ENCODE assay signal across 20 cellular contexts in the genomic region with DNA sequence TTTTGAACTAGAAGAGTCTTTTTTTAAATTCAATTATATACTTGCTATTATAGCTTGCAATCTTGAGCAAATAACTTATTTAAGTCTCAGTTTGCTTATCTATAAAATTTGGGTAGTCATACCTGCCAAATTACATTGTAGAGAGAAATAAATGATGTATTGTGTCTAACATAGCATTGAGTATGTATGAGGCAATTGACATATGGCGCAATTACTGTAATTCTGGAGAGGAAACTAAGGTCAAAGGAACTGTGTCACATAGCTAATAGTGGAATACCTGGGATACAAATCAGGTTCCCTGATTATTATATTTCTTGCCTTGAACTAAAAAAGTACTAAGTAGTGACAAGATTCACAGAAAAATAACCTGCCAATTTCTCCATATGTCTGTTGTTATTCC.
DNase-seq lines count a peak whose midpoint lies in the region; ATAC-seq, FAIRE-seq and TF ChIP-seq lines count a peak whose summit lies in the region.
"Had no signal": no experiment of that assay in that cellular context is flagged by ENCODE, and none has a peak within 500 bp of the region (broad histone marks: within the 10 kb centered on the region; RNA-seq: fewer than 3 reads in every experiment).

No MANE protein-coding gene starts in this region.

- peaks cover 11% of the 10 kb centered on the region; the same call in 2 of the 3 replicates for H3K4me1 ChIP-seq in A549
- H3K4me1 ChIP-seq: Caco-2, HAP-1 had no signal

- 100% methylated on average over 1 of the region's 1 CpG for WGBS in A549 (ENCODE audit: missing lambda C conversion rate)

- POLR2A ChIA-PET in A549 (lab: Yijun Ruan, JAX) = no interaction called here

- CTCF ChIA-PET in A549 (lab: Yijun Ruan, JAX) = no interaction called here

- H3K4me3 ChIP-seq in A549 (no peak overlapping the region), epithelial cell of esophagus (ENCODE audit: low read length) (no peak overlapping the region)
- H3K4me3 ChIP-seq: BLaER1, HAP-1 had no signal

- FAIRE-seq in A549 (lab: Jason Lieb, UNC) = no peak
- FAIRE-seq: GM12891, GM18507, H54 had no signal

- no peak for ATAC-seq in A549
- ATAC-seq: CD8-positive, alpha-beta T cell had no signal

- no peak for TF ChIP-seq EP300 in A549 (IDR thresholded peaks at IDR 0.05)

- peak; percentile 38 for DNase-seq in NCI-H446 treated with DMSO at 0.1 percent for 48 hours (lab: John Stamatoyannopoulos, UW)
- DNase-seq in NCI-H446 (lab: John Stamatoyannopoulos, UW) = no peak
- no peak for DNase-seq in A549 (ENCODE audit: low read depth in 1 of 2, low spot score in 1 of 2)
- peak; percentile 10 for DNase-seq in HCEC 1CT
- peak; percentile 5 for DNase-seq in epithelial cell of esophagus (ENCODE audit: low read depth)
- no peak for DNase-seq in stimulated activated CD4-positive, alpha-beta T cell treated with anti-CD3 and anti-CD28 coated beads, Interleukin-4, amount 100 ng/mL, for 1 hour
- DNase-seq in stimulated activated CD4-positive, alpha-beta T cell treated with anti-CD3 and anti-CD28 coated beads, Interleukin-15, amount 100 ng/mL, for 24 hours = no peak
- DNase-seq: Caco-2; CD4-positive, CD25-positive, alpha-beta regulatory T cell; CD8-positive, alpha-beta T cell; DMS53; DMS79 treated with DMSO at 0.1 percent for 48 hours; GF-D8; GOT3 had no signal

- H3K9me3 ChIP-seq in A549 = no peaks in the 10 kb centered on the region
- H3K9me3 ChIP-seq: BLaER1, Caco-2, HAP-1 had no signal

- TF ChIP-seq RAD21 in A549 (conservative IDR thresholded peaks at IDR 0.05 in 1 of 2, IDR thresholded peaks at IDR 0.05 in 1 of 2) = no peak

- TF ChIP-seq CTCF in A549 (IDR thresholded peaks at IDR 0.05) = no peak
- no peak for TF ChIP-seq CTCF in epithelial cell of esophagus (IDR thresholded peaks at IDR 0.05; ENCODE audit: insufficient read depth, low read depth, low read length, missing control alignments)

- no peak for TF ChIP-seq POLR2A in A549 (IDR thresholded peaks at IDR 0.05; ENCODE audit: low read length)

- H3K27ac ChIP-seq in A549 = no peak overlapping the region
- H3K27ac ChIP-seq: BLaER1, C4-2B had no signal

- H3K4me2 ChIP-seq in A549 = 0 out of 3 replicates have a peak overlapping the region, but pooled peaks have one; percentile 14
- H3K4me2 ChIP-seq: BLaER1 had no signal

TF ChIP-seq in A549, 52 proteins besides CTCF, POLR2A, EP300 and RAD21:
- TF ChIP-seq CEBPB (IDR thresholded peaks at IDR 0.05) (peak; percentile 52 to 61; a peak in 2 of 4 replicates), HEYL (CRISPR knock-in tag; IDR thresholded peaks at IDR 0.05) (no peak)
TF ChIP-seq in A549: peak in this region for 1.

Comparison
In these comparisons a context has a peak if more than half of its experiments do, and no peak if none do; other contexts are left out.
1. DNase-seq: peak in NCI-H446 treated with DMSO at 0.1 percent for 48 hours (single experiment), HCEC 1CT (single experiment) and epithelial cell of esophagus (single experiment); none in NCI-H446 (0 of 2), A549 (0 of 2), stimulated activated CD4-positive, alpha-beta T cell treated with anti-CD3 and anti-CD28 coated beads, Interleukin-4, amount 100 ng/mL, for 1 hour (single experiment) and stimulated activated CD4-positive, alpha-beta T cell treated with anti-CD3 and anti-CD28 coated beads, Interleukin-15, amount 100 ng/mL, for 24 hours (single experiment).